13 cellular contexts compared by ENCODE assay signal in genomic region chr3:16485024-16485992, GRCh38. TPM values are rescaled to one million over a fixed set of nuclear protein-coding genes. Genes with fewer than 3 reads are reported as not detected.
DNase-seq lines count a peak whose midpoint lies in the region; ATAC-seq and TF ChIP-seq lines count a peak whose summit lies in the region.
"Had no signal": no experiment of that assay in that cellular context is flagged by ENCODE, and none has a peak within 500 bp of the region (broad histone marks: within the 10 kb centered on the region; RNA-seq: fewer than 3 reads in every experiment).

No MANE protein-coding gene starts in this region.

- no peaks in the 10 kb centered on the region for H3K27me3 Mint-ChIP-seq in activated naive CD4-positive, alpha-beta T cell treated with anti-CD3 and anti-CD28 coated beads, Interleukin-2, amount 50 U/mL, for 24 hours
- H3K27me3 Mint-ChIP-seq in activated naive CD8-positive, alpha-beta T cell treated with anti-CD3 and anti-CD28 coated beads, Interleukin-2, amount 50 U/mL, for 24 hours: no peaks in the 10 kb centered on the region

- in situ Hi-C loops in transverse colon (cut with MboI; ENCODE audit: low pct_ligation_motif_present in 1 of 4, low pct_unique_long_range_greater_than_20kb in 1 of 4, low sequenced_read_pairs in 3 of 4): no loop called here

- 65 to 67% methylated on average over 7 of the region's 7 CpGs for WGBS in transverse colon (ENCODE audit: low coverage in 1 of 2), 2 donors

- H3K4me3 Mint-ChIP-seq in activated naive CD4-positive, alpha-beta T cell treated with anti-CD3 and anti-CD28 coated beads, Interleukin-2, amount 50 U/mL, for 24 hours: no peak overlapping the region
- H3K4me3 Mint-ChIP-seq in activated naive CD8-positive, alpha-beta T cell treated with anti-CD3 and anti-CD28 coated beads, Interleukin-2, amount 50 U/mL, for 24 hours: no peak overlapping the region

- H3K9me3 Mint-ChIP-seq in activated naive CD4-positive, alpha-beta T cell treated with anti-CD3 and anti-CD28 coated beads, Interleukin-2, amount 50 U/mL, for 24 hours: no peaks in the 10 kb centered on the region
- H3K9me3 Mint-ChIP-seq in activated naive CD4-positive, alpha-beta T cell treated with anti-CD3 and anti-CD28 coated beads, Interleukin-2, amount 50 U/mL, for 72 hours: no peaks in the 10 kb centered on the region
- no peaks in the 10 kb centered on the region for H3K9me3 Mint-ChIP-seq in activated naive CD8-positive, alpha-beta T cell treated with anti-CD3 and anti-CD28 coated beads, Interleukin-2, amount 50 U/mL, for 24 hours

- no peak for DNase-seq in activated naive CD4-positive, alpha-beta T cell treated with anti-CD3 and anti-CD28 coated beads, Interleukin-2, amount 50 U/mL, for 72 hours (ENCODE audit: low spot score in 2 of 2)
- DNase-seq in activated naive CD8-positive, alpha-beta T cell treated with anti-CD3 and anti-CD28 coated beads, Interleukin-2, amount 50 U/mL, for 24 hours: no peak
- DNase-seq in lung microvascular endothelial cell (ENCODE audit: low read depth in 2 of 2) (peak; percentile 33 to 59), transverse colon (no peak), germinal center (ENCODE audit: low spot score) (no peak), erythroblast (lab: John Stamatoyannopoulos, UW) (no peak), DMS53 (lab: John Stamatoyannopoulos, UW) (no peak)
- DNase-seq: activated CD4-positive, alpha-beta T cell treated with anti-CD3 and anti-CD28 coated beads, Interleukin-2, amount 50 U/mL, for 48 hours; cortex of kidney; DMS79; GOT3; stimulated activated CD4-positive, alpha-beta T cell treated with anti-CD3 and anti-CD28 coated beads, Interleukin-12 subunit alpha, Interleukin-12 subunit beta, amount 100 ng/mL, for 4 hours had no signal

- TF ChIP-seq EP300 in transverse colon (IDR thresholded peaks at IDR 0.05; ENCODE audit: low read depth): no peak

- no peak for TF ChIP-seq CTCF in transverse colon (IDR thresholded peaks at IDR 0.05)

- H3K36me3 ChIP-seq in transverse colon: no peaks in the 10 kb centered on the region

- intact Hi-C loops in transverse colon (cut with DNase I; ENCODE audit: low total_unique reads): no loop called here

- no peaks in the 10 kb centered on the region for H3K9me3 ChIP-seq in transverse colon

- peak overlapping the region; percentile 42 to 62 (median 56) for H3K27ac ChIP-seq in transverse colon

- TF ChIP-seq POLR2A in transverse colon (IDR thresholded peaks at IDR 0.05) (no peak), erythroblast (IDR thresholded peaks at IDR 0.05; ENCODE audit: low read length) (no peak)

- no peak for ATAC-seq in activated naive CD4-positive, alpha-beta T cell treated with anti-CD3 and anti-CD28 coated beads, Interleukin-2, amount 50 U/mL, for 72 hours
- ATAC-seq in activated naive CD8-positive, alpha-beta T cell treated with anti-CD3 and anti-CD28 coated beads, Interleukin-2, amount 50 U/mL, for 24 hours: no peak

- H3K4me1 ChIP-seq in transverse colon: peaks cover 3 to 37% (median 13%) of the 10 kb centered on the region in 4 donors

- peak overlapping the region; percentile 53 for H3K27ac Mint-ChIP-seq in activated naive CD4-positive, alpha-beta T cell treated with anti-CD3 and anti-CD28 coated beads, Interleukin-2, amount 50 U/mL, for 24 hours
- H3K27ac Mint-ChIP-seq in activated naive CD4-positive, alpha-beta T cell treated with anti-CD3 and anti-CD28 coated beads, Interleukin-2, amount 50 U/mL, for 72 hours: peak overlapping the region in 1 of 2 donors; percentile 44
- peak overlapping the region; percentile 30 for H3K27ac Mint-ChIP-seq in activated naive CD8-positive, alpha-beta T cell treated with anti-CD3 and anti-CD28 coated beads, Interleukin-2, amount 50 U/mL, for 24 hours

- H3K4me3 ChIP-seq in transverse colon: no peak overlapping the region

- H3K36me3 Mint-ChIP-seq in activated naive CD4-positive, alpha-beta T cell treated with anti-CD3 and anti-CD28 coated beads, Interleukin-2, amount 50 U/mL, for 24 hours: peaks cover 15% of the 10 kb centered on the region
- H3K36me3 Mint-ChIP-seq in activated naive CD4-positive, alpha-beta T cell treated with anti-CD3 and anti-CD28 coated beads, Interleukin-2, amount 50 U/mL, for 72 hours: peaks cover 19 to 62% of the 10 kb centered on the region in 2 donors
- H3K36me3 Mint-ChIP-seq in activated naive CD8-positive, alpha-beta T cell treated with anti-CD3 and anti-CD28 coated beads, Interleukin-2, amount 50 U/mL, for 24 hours (ENCODE audit: low read depth): peaks cover 72% of the 10 kb centered on the region

- H3K4me1 Mint-ChIP-seq in activated naive CD4-positive, alpha-beta T cell treated with anti-CD3 and anti-CD28 coated beads, Interleukin-2, amount 50 U/mL, for 24 hours: peaks cover 76% of the 10 kb centered on the region
- peaks cover 70% of the 10 kb centered on the region for H3K4me1 Mint-ChIP-seq in activated naive CD8-positive, alpha-beta T cell treated with anti-CD3 and anti-CD28 coated beads, Interleukin-2, amount 50 U/mL, for 24 hours

- no peaks in the 10 kb centered on the region for H3K27me3 ChIP-seq in transverse colon

RNA-seq across cellular contexts. Expression of gene RFTN1, which starts 28.2 kb away (rescaled TPM):
- total RNA-seq in activated naive CD4-positive, alpha-beta T cell treated with anti-CD3 and anti-CD28 coated beads, Interleukin-2, amount 50 U/mL, for 72 hours: 100 to 1,000 TPM in 1 of 2 donors, 10 to 100 TPM in 1; 94.3 to 111 TPM
- total RNA-seq in lung microvascular endothelial cell (21.4 and 22.9 TPM in 2 replicates), transverse colon (10 to 100 TPM in 3 of 4 donors, 1 to 10 TPM in 1; 6.7 to 25.7 (median 15.7) TPM)

Comparison
In these comparisons a context has a peak if more than half of its experiments do, and no peak if none do; other contexts are left out.
1. DNase-seq: peak in lung microvascular endothelial cell (2 of 2); none in activated naive CD4-positive, alpha-beta T cell treated with anti-CD3 and anti-CD28 coated beads, Interleukin-2, amount 50 U/mL, for 72 hours (0 of 2), activated naive CD8-positive, alpha-beta T cell treated with anti-CD3 and anti-CD28 coated beads, Interleukin-2, amount 50 U/mL, for 24 hours (single experiment), transverse colon (single experiment), germinal center (single experiment), erythroblast (0 of 2) and DMS53 (single experiment).